In genomic region chr11:122696662-122697061, GRCh38 we compare ENCODE assay signal across 8 cellular contexts. TPM values are rescaled to one million over a fixed set of nuclear protein-coding genes. Genes with fewer than 3 reads are reported as not detected.
DNase-seq lines count a peak whose midpoint lies in the region; TF ChIP-seq lines count a peak whose summit lies in the region.

No MANE protein-coding gene starts in this region.

- H3F3A ChIP-seq in OCI-LY1 (ENCODE audit: insufficient read depth, low read length) (no peaks in the 10 kb centered on the region), neural progenitor cell (ENCODE audit: low read depth) (peaks cover under 1% of the 10 kb centered on the region)

- H3K27ac ChIP-seq in OCI-LY1 (ENCODE audit: low read depth, low read length, poor library complexity, severe bottlenecking) (peak overlapping the region; percentile 99), neural progenitor cell (no peak overlapping the region)

- no peaks in the 10 kb centered on the region for H3K9me3 ChIP-seq in OCI-LY1 (ENCODE audit: low read length)
- H3K9me3 ChIP-seq in neural progenitor cell (ENCODE audit: low read depth), result no peaks in the 10 kb centered on the region

- DNase-seq in GM19240 (ENCODE audit: insufficient read length, low spot score) (peak; percentile 33), mucosa of gallbladder (ENCODE audit: low spot score) (no peak), neural progenitor cell (ENCODE audit: low spot score) (no peak), NOMO-1 (lab: John Stamatoyannopoulos, UW; ENCODE audit: unreplicated experiment in 2 of 2) (no peak), SW480 (ENCODE audit: low spot score) (no peak)
- DNase-seq in activated effector memory CD4-positive, alpha-beta T cell treated with anti-CD3 and anti-CD28 coated beads, Interleukin-2, amount 50 U/mL, for 16 hours, result peak; percentile 89
- DNase-seq in stimulated activated CD4-positive, alpha-beta T cell treated with anti-CD3 and anti-CD28 coated beads, TNF-alpha, amount 100 ng/mL, for 4 hours (ENCODE audit: low read depth in 3 of 3), result peak; percentile 29 to 56 (median 50)

- H4K20me1 ChIP-seq in OCI-LY1 (ENCODE audit: insufficient read depth, low read length) (no peaks in the 10 kb centered on the region), neural progenitor cell (ENCODE audit: low read depth) (no peaks in the 10 kb centered on the region)

- H2AFZ ChIP-seq in OCI-LY1 (ENCODE audit: low read length) (no peak overlapping the region), neural progenitor cell (replicated peaks) (no peak overlapping the region)

- H3K27ac Mint-ChIP-seq in neural progenitor cell, result no peak overlapping the region

- no peaks in the 10 kb centered on the region for H3K9me3 Mint-ChIP-seq in neural progenitor cell

- peaks cover 8% of the 10 kb centered on the region for H3K36me3 Mint-ChIP-seq in neural progenitor cell

- H3K27me3 Mint-ChIP-seq in neural progenitor cell (ENCODE audit: insufficient read depth, low read depth), result peaks cover 3% of the 10 kb centered on the region

- no peak for TF ChIP-seq CTCF in OCI-LY1 (IDR thresholded peaks at IDR 0.05; ENCODE audit: low read length)
- no peak for TF ChIP-seq CTCF in neural progenitor cell (IDR thresholded peaks at IDR 0.05)

- H3K4me2 ChIP-seq in OCI-LY1 (ENCODE audit: low read length) (peak overlapping the region; percentile 74), neural progenitor cell (no peak overlapping the region)

- H3K4me3 ChIP-seq in OCI-LY1 (ENCODE audit: low read depth, low read length, poor library complexity, severe bottlenecking) (peak overlapping the region; percentile 46), neural progenitor cell (no peak overlapping the region)

- no peaks in the 10 kb centered on the region for H3K9me2 ChIP-seq in OCI-LY1 (ENCODE audit: low read depth, low read length)

- H3K9ac ChIP-seq in OCI-LY1 (ENCODE audit: low read length), result peak overlapping the region; percentile 71
- H3K9ac ChIP-seq in neural progenitor cell, result no peak overlapping the region

- H3K27me3 ChIP-seq in OCI-LY1 (ENCODE audit: insufficient read depth, low read length) (no peaks in the 10 kb centered on the region), neural progenitor cell (no peaks in the 10 kb centered on the region)

- H3K4me3 Mint-ChIP-seq in neural progenitor cell, result no peak overlapping the region

- H3K4me1 Mint-ChIP-seq in neural progenitor cell, result peaks cover 20% of the 10 kb centered on the region

- H3K36me3 ChIP-seq in OCI-LY1 (ENCODE audit: insufficient read depth, low read length) (no peaks in the 10 kb centered on the region), neural progenitor cell (no peaks in the 10 kb centered on the region)

- no peaks in the 10 kb centered on the region for H3K79me2 ChIP-seq in OCI-LY1 (ENCODE audit: insufficient read depth, low read length)
- no peaks in the 10 kb centered on the region for H3K79me2 ChIP-seq in neural progenitor cell (ENCODE audit: low read depth)

- H3K4me1 ChIP-seq in OCI-LY1 (ENCODE audit: insufficient read depth, low read length, severe bottlenecking), result peaks cover 96% of the 10 kb centered on the region
- H3K4me1 ChIP-seq in neural progenitor cell, result peaks cover 4% of the 10 kb centered on the region

RNA-seq across cellular contexts. Expression of gene UBASH3B, which starts 41.1 kb away (rescaled TPM):
- total RNA-seq in mucosa of gallbladder (7.4 TPM), neural progenitor cell (ENCODE audit: low replicate concordance) (2.0 and 5.5 TPM in 2 replicates)

Comparison
In these comparisons a context has a peak if more than half of its experiments do, and no peak if none do; other contexts are left out.
1. DNase-seq: peak in GM19240 (single experiment), activated effector memory CD4-positive, alpha-beta T cell treated with anti-CD3 and anti-CD28 coated beads, Interleukin-2, amount 50 U/mL, for 16 hours (single experiment) and stimulated activated CD4-positive, alpha-beta T cell treated with anti-CD3 and anti-CD28 coated beads, TNF-alpha, amount 100 ng/mL, for 4 hours (3 of 3); none in mucosa of gallbladder (single experiment), neural progenitor cell (single experiment), NOMO-1 (0 of 2) and SW480 (single experiment).